ENCODE assay signal across 8 cellular contexts in genomic region chr19:51703655-51704515, GRCh38. TPM values are rescaled to one million over a fixed set of nuclear protein-coding genes. Genes with fewer than 3 reads are reported as not detected.
DNase-seq lines count a peak whose midpoint lies in the region; ATAC-seq, FAIRE-seq and TF ChIP-seq lines count a peak whose summit lies in the region.

No MANE protein-coding gene starts in this region.

- no peaks in the 10 kb centered on the region for H3K79me2 ChIP-seq in H1 (ENCODE audit: control insufficient read depth in 1 of 2, insufficient read depth in 2 of 2, low read length in 2 of 2)

- no peak for TF ChIP-seq RAD21 in H1 (IDR thresholded peaks at IDR 0.05 in 1 of 2, conservative IDR thresholded peaks at IDR 0.05 in 1 of 2; ENCODE audit: low read depth in 2 of 2, low read length in 2 of 2)

- 3% methylated on average over 34 of the region's 71 CpGs; no CpG with 5 or more reads in 1 of the 2 experiments for WGBS in H1 (ENCODE audit: extremely low coverage in 1 of 2, insufficient coverage in 1 of 2, insufficient read length in 1 of 2, insufficient replicate concordance in 2 of 2, low coverage in 1 of 2, low lambda C conversion rate in 2 of 2, missing lambda C conversion rate in 1 of 2), 2 experiments
- WGBS in mesodermal cell (ENCODE audit: insufficient coverage in 2 of 2), 2 experiments, result 5% methylated on average over 50 to 61 of the region's 71 CpGs

- H3K27ac ChIP-seq in H1 (ENCODE audit: low read depth, low read length), result peak overlapping the region; percentile 46; the same call in 1 of the 2 replicates
- H3K27ac ChIP-seq in mesodermal cell (ENCODE audit: low read depth, low read length, severe bottlenecking), result peak overlapping the region; percentile 72

- no peaks in the 10 kb centered on the region for H3K79me1 ChIP-seq in H1 (ENCODE audit: low read depth, low read length)

- FAIRE-seq in H1 (lab: Jason Lieb, UNC), result no peak

- H3K9ac ChIP-seq in H1 (replicated peaks in 1 of 4; ENCODE audit: extremely low read depth in 1 of 4, low read depth in 3 of 4, low read length in 3 of 4), result peak overlapping the region; percentile 46 to 56 (median 50)

- H3K4me3 ChIP-seq in AG10803 (ENCODE audit: low read length), result peak overlapping the region; percentile 87
- H3K4me3 ChIP-seq in H1 (ENCODE audit: extremely low read depth in 1 of 4, insufficient read depth in 2 of 4, low read depth in 3 of 4, low read length in 4 of 4), result peak overlapping the region; percentile 69 to 75 (median 70)
- peak overlapping the region; percentile 42 for H3K4me3 ChIP-seq in mesodermal cell (ENCODE audit: extremely low read depth, insufficient read depth, low read length, poor library complexity, severe bottlenecking)

- no peak overlapping the region for H3K14ac ChIP-seq in H1 (ENCODE audit: insufficient read length)

- H3K4me3 Mint-ChIP-seq in activated CD8-positive, alpha-beta memory T cell treated with anti-CD3 and anti-CD28 coated beads, Interleukin-2, amount 10 ng/mL, durations not matched to agents 7 days and 5 days, result peak overlapping the region; percentile 83

- H3K36me3 ChIP-seq in H1 (ENCODE audit: control insufficient read depth in 2 of 4, insufficient read depth in 4 of 4, low read length in 3 of 4), result no peaks in the 10 kb centered on the region
- peaks cover 77% of the 10 kb centered on the region for H3K36me3 ChIP-seq in mesodermal cell (ENCODE audit: control insufficient read depth, insufficient read depth, low read length)

- no peak overlapping the region for H2AK5ac ChIP-seq in H1 (ENCODE audit: low read depth, low read length)

- DNase-seq in AG10803 (ENCODE audit: low read depth) (peak; percentile 93), H1 (ENCODE audit: low read depth in 1 of 2, low spot score in 2 of 2) (peak; percentile 75 to 97)
- DNase-seq in NK-92 treated with Interleukin-12 subunit alpha and Interleukin-12 subunit beta, amount 100 ng/mL, for 24 hours (lab: John Stamatoyannopoulos, UW), result peak; percentile 94
- DNase-seq in activated CD8-positive, alpha-beta memory T cell treated with anti-CD3 and anti-CD28 coated beads, Interleukin-2, amount 10 ng/mL, durations not matched to agents 7 days and 5 days, result peak; percentile 96
- peak; percentile 93 for DNase-seq in stimulated activated CD8-positive, alpha-beta memory T cell treated with anti-CD3 and anti-CD28 coated beads, Interleukin-15, amount 100 ng/mL, for 1 hour (ENCODE audit: low read depth)

- H4K91ac ChIP-seq in H1 (replicated peaks; ENCODE audit: insufficient read length, low read length), result peak overlapping the region; percentile 91

- H3K9me3 ChIP-seq in H1 (ENCODE audit: insufficient read depth in 2 of 2, low read depth in 1 of 2, low read length in 1 of 2) (no peaks in the 10 kb centered on the region), mesodermal cell (ENCODE audit: control insufficient read depth, low read length) (no peaks in the 10 kb centered on the region)

- TF ChIP-seq CTCF in AG10803 (conservative IDR thresholded peaks at IDR 0.05; ENCODE audit: low read length), result peak; percentile 47
- peak; percentile 12 to 37 (median 34); a peak in 3 of 4 replicates for TF ChIP-seq CTCF in H1 (IDR thresholded peaks at IDR 0.05; ENCODE audit: control extremely low read depth in 1 of 3, insufficient read depth in 1 of 3, low read depth in 1 of 3, low read length in 3 of 3)

- no peak overlapping the region for H3K4ac ChIP-seq in H1 (replicated peaks; ENCODE audit: insufficient read length, low read depth, low read length)

- H2BK5ac ChIP-seq in H1 (ENCODE audit: low read depth, low read length), result peak overlapping the region; percentile 90; the same call in 1 of the 2 replicates

- peak overlapping the region; percentile 90 to 96 for H3K4me2 ChIP-seq in H1 (ENCODE audit: insufficient read depth in 1 of 2, low read depth in 2 of 2, low read length in 2 of 2)

- no peaks in the 10 kb centered on the region for H3K27me3 ChIP-seq in H1 (replicated peaks in 1 of 4; ENCODE audit: control insufficient read depth in 3 of 4, extremely low read depth in 1 of 4, insufficient read depth in 3 of 4, low read length in 3 of 4)

- H2BK20ac ChIP-seq in H1 (ENCODE audit: low read length), result no peak overlapping the region

- peak overlapping the region; percentile 89 for H3K27ac Mint-ChIP-seq in activated CD8-positive, alpha-beta memory T cell treated with anti-CD3 and anti-CD28 coated beads, Interleukin-2, amount 10 ng/mL, durations not matched to agents 7 days and 5 days

- H3K23me2 ChIP-seq in H1 (ENCODE audit: low read depth, low read length), result peaks cover 20% of the 10 kb centered on the region

- no peak overlapping the region for H3K23ac ChIP-seq in H1 (ENCODE audit: insufficient read length)

- peak overlapping the region; percentile 90; the same call in 1 of the 2 replicates for H3K18ac ChIP-seq in H1 (ENCODE audit: extremely low read depth, low read length)

- H2BK15ac ChIP-seq in H1 (ENCODE audit: low read length), result no peak overlapping the region

- TF ChIP-seq EP300 in H1 (IDR thresholded peaks at IDR 0.05; ENCODE audit: borderline replicate concordance in 1 of 2, low read depth in 2 of 2, low read length in 2 of 2), result no peak

- no peaks in the 10 kb centered on the region for H4K20me1 ChIP-seq in H1 (replicated peaks in 1 of 2; ENCODE audit: control insufficient read depth in 1 of 2, insufficient read depth in 2 of 2, low read length in 2 of 2)

- H2AFZ ChIP-seq in H1 (ENCODE audit: low read length), result 0 out of 2 replicates have a peak overlapping the region, but pooled peaks have one; percentile 29

- H3K4me1 ChIP-seq in H1 (replicated peaks in 1 of 4; ENCODE audit: control insufficient read depth in 3 of 4, insufficient read depth in 4 of 4, low read length in 3 of 4) (peaks cover 0 to 11% (median 5%) of the 10 kb centered on the region in 4 experiments; a peak in 6 of 7 replicates), mesodermal cell (ENCODE audit: control insufficient read depth, insufficient read depth, low read length, poor library complexity, severe bottlenecking) (no peaks in the 10 kb centered on the region)

- H3K56ac ChIP-seq in H1 (replicated peaks; ENCODE audit: insufficient read length, low read depth, low read length), result no peak overlapping the region

- peak in 1 of 2 experiments; percentile 84; a peak in 2 of 3 replicates for TF ChIP-seq POLR2A in H1 (IDR thresholded peaks at IDR 0.05; ENCODE audit: control extremely low read depth in 1 of 2, low read depth in 2 of 2, low read length in 2 of 2)

- CTCF ChIA-PET in activated CD8-positive, alpha-beta memory T cell treated with anti-CD3 and anti-CD28 coated beads, Interleukin-2, amount 10 ng/mL, durations not matched to agents 7 days and 5 days (lab: Charles Lee), result interaction anchor here (0.8 to 2.5 kb wide), 8 partner anchors 14 to 282 kb away, joined by 3 to 12 read pairs (median 5); no protein-coding TSS in a partner anchor
- CTCF ChIA-PET in H1 (lab: Charles Lee; ENCODE audit: partially characterized antibody), result interaction anchor here (0.6 to 2.4 kb wide), 12 partner anchors 8 to 74 kb away, joined by 3 to 9 read pairs (median 4); partner anchors contain the start of genes HAS1 and SPACA6

- POLR2A ChIA-PET in H1 (lab: Charles Lee; ENCODE audit: partially characterized antibody), result interaction anchor here (0.9 to 4.0 kb wide), 6 partner anchors 9 to 74 kb away, joined by 3 to 28 read pairs (median 4); no protein-coding TSS in a partner anchor

- H2BK120ac ChIP-seq in H1 (replicated peaks; ENCODE audit: low read depth, low read length), result no peak overlapping the region

- H4K5ac ChIP-seq in H1 (ENCODE audit: insufficient read length, low read depth, low read length), result peak overlapping the region; percentile 85

- peaks cover 15% of the 10 kb centered on the region for H3K36me3 Mint-ChIP-seq in activated CD8-positive, alpha-beta memory T cell treated with anti-CD3 and anti-CD28 coated beads, Interleukin-2, amount 10 ng/mL, durations not matched to agents 7 days and 5 days

- H2BK12ac ChIP-seq in H1 (ENCODE audit: low read depth, low read length), result no peak overlapping the region

- H4K8ac ChIP-seq in H1 (ENCODE audit: extremely low read depth, insufficient read depth, low read length), result no peak overlapping the region; the same call in 1 of the 2 replicates

- peaks cover 15% of the 10 kb centered on the region for H3K4me1 Mint-ChIP-seq in activated CD8-positive, alpha-beta memory T cell treated with anti-CD3 and anti-CD28 coated beads, Interleukin-2, amount 10 ng/mL, durations not matched to agents 7 days and 5 days

- ATAC-seq in GM19025 (IDR thresholded peaks at IDR 0.05; ENCODE audit: low read depth, unreplicated experiment) (peak; percentile 85), HG03342 (IDR thresholded peaks at IDR 0.05; ENCODE audit: unreplicated experiment) (peak; percentile 79)
- peak; percentile 98 for ATAC-seq in activated CD8-positive, alpha-beta memory T cell treated with anti-CD3 and anti-CD28 coated beads, Interleukin-2, amount 10 ng/mL, durations not matched to agents 7 days and 5 days

- H3K9me3 Mint-ChIP-seq in activated CD8-positive, alpha-beta memory T cell treated with anti-CD3 and anti-CD28 coated beads, Interleukin-2, amount 10 ng/mL, durations not matched to agents 7 days and 5 days (ENCODE audit: low read depth), result peaks cover 6% of the 10 kb centered on the region

- H3K27me3 Mint-ChIP-seq in activated CD8-positive, alpha-beta memory T cell treated with anti-CD3 and anti-CD28 coated beads, Interleukin-2, amount 10 ng/mL, durations not matched to agents 7 days and 5 days, result peaks cover 10% of the 10 kb centered on the region

RNA-seq across cellular contexts. Expression of gene SPACA6, which starts 10.8 kb away (rescaled TPM):
- 1 to 10 TPM; 2.3 to 2.6 TPM for total RNA-seq in activated CD8-positive, alpha-beta memory T cell treated with anti-CD3 and anti-CD28 coated beads, Interleukin-2, amount 10 ng/mL, durations not matched to agents 7 days and 5 days
- 4.1 and 7.5 TPM in 2 replicates for total RNA-seq in H1 (2021; fragmentation: NEBNext Ultra II Directional; extraction: Animal tissue kit (Norgen Biotek cat#: 25700))
- polyA plus RNA-seq in H1 (2011; rRNA removed), result 7.1 and 9.7 TPM in 2 replicates
- 8.5 TPM for polyA plus RNA-seq in H1 (2011; cell fraction: cytosol; rRNA removed)
- polyA plus RNA-seq in H1 (2011; cell fraction: nucleus; rRNA removed), result 23.1 TPM
- polyA plus RNA-seq in H1 (2012, experiment 1 of 2), result 6.3 to 8.0 TPM (median 7.3 TPM) in 4 replicates
- 6.1 TPM for polyA plus RNA-seq in H1 (2012, experiment 2 of 2)
- 4.7 TPM for polyA plus RNA-seq in H1 (2013, experiment 1 of 2)
- 4.4 TPM for polyA plus RNA-seq in H1 (2013, experiment 2 of 2)
- polyA minus RNA-seq in H1 (2011; rRNA and poly(A)+ RNA removed), result 1.3 and 2.3 TPM in 2 replicates
- 1.4 TPM for polyA minus RNA-seq in H1 (2011; cell fraction: cytosol; rRNA and poly(A)+ RNA removed)
- 7.4 TPM for polyA minus RNA-seq in H1 (2011; cell fraction: nucleus; rRNA and poly(A)+ RNA removed)
- 14.6 TPM for polyA plus RNA-seq in mesodermal cell (2013, experiment 1 of 2)
- 13.1 TPM for polyA plus RNA-seq in mesodermal cell (2013, experiment 2 of 2)

RNA-seq across cellular contexts. Expression of gene HAS1, which starts 19.9 kb away (rescaled TPM):
- total RNA-seq in activated CD8-positive, alpha-beta memory T cell treated with anti-CD3 and anti-CD28 coated beads, Interleukin-2, amount 10 ng/mL, durations not matched to agents 7 days and 5 days, result not detected
- total RNA-seq in H1 (2021; fragmentation: NEBNext Ultra II Directional; extraction: Animal tissue kit (Norgen Biotek cat#: 25700)), result 0.19 TPM in 1 of 2 replicates, not detected in the other
- polyA plus RNA-seq in H1 (2011; rRNA removed), result 1.5 and 1.9 TPM in 2 replicates
- 1.2 TPM for polyA plus RNA-seq in H1 (2011; cell fraction: cytosol; rRNA removed)
- 1.6 TPM for polyA plus RNA-seq in H1 (2011; cell fraction: nucleus; rRNA removed)
- polyA plus RNA-seq in H1 (2012, experiment 1 of 2), result 0.76 to 1.2 TPM (median 1.00 TPM) in 4 replicates
- polyA plus RNA-seq in H1 (2012, experiment 2 of 2), result 1.2 TPM
- polyA plus RNA-seq in H1 (2013, experiment 1 of 2), result 0.51 TPM
- polyA plus RNA-seq in H1 (2013, experiment 2 of 2), result 0.28 TPM
- 0.19 and 0.32 TPM in 2 replicates for polyA minus RNA-seq in H1 (2011; rRNA and poly(A)+ RNA removed)
- polyA minus RNA-seq in H1 (2011; cell fraction: cytosol; rRNA and poly(A)+ RNA removed), result not detected
- polyA minus RNA-seq in H1 (2011; cell fraction: nucleus; rRNA and poly(A)+ RNA removed), result 1.5 TPM
- polyA plus RNA-seq in mesodermal cell (2013, experiment 1 of 2), result not detected
- polyA plus RNA-seq in mesodermal cell (2013, experiment 2 of 2), result not detected

RNA-seq across cellular contexts. Expression of gene FPR1, which starts 47.8 kb away (rescaled TPM):
- not detected for total RNA-seq in activated CD8-positive, alpha-beta memory T cell treated with anti-CD3 and anti-CD28 coated beads, Interleukin-2, amount 10 ng/mL, durations not matched to agents 7 days and 5 days
- not detected in 2 replicates for total RNA-seq in H1 (2021; fragmentation: NEBNext Ultra II Directional; extraction: Animal tissue kit (Norgen Biotek cat#: 25700))
- 0.11 TPM in 1 of 2 replicates, not detected in the other for polyA plus RNA-seq in H1 (2011; rRNA removed)
- polyA plus RNA-seq in H1 (2011; cell fraction: cytosol; rRNA removed), result not detected
- not detected for polyA plus RNA-seq in H1 (2011; cell fraction: nucleus; rRNA removed)
- polyA plus RNA-seq in H1 (2012, experiment 1 of 2), result not detected in 4 replicates
- not detected for polyA plus RNA-seq in H1 (2012, experiment 2 of 2)
- polyA plus RNA-seq in H1 (2013, experiment 1 of 2), result not detected
- not detected for polyA plus RNA-seq in H1 (2013, experiment 2 of 2)
- not detected in 2 replicates for polyA minus RNA-seq in H1 (2011; rRNA and poly(A)+ RNA removed)
- not detected for polyA minus RNA-seq in H1 (2011; cell fraction: cytosol; rRNA and poly(A)+ RNA removed)
- not detected for polyA minus RNA-seq in H1 (2011; cell fraction: nucleus; rRNA and poly(A)+ RNA removed)
- polyA plus RNA-seq in mesodermal cell (2013, experiment 1 of 2), result not detected
- not detected for polyA plus RNA-seq in mesodermal cell (2013, experiment 2 of 2)

RNA-seq across cellular contexts. Expression of gene FPR2, which starts 57.1 kb away (rescaled TPM):
- total RNA-seq in activated CD8-positive, alpha-beta memory T cell treated with anti-CD3 and anti-CD28 coated beads, Interleukin-2, amount 10 ng/mL, durations not matched to agents 7 days and 5 days, result not detected
- not detected in 2 replicates for total RNA-seq in H1 (2021; fragmentation: NEBNext Ultra II Directional; extraction: Animal tissue kit (Norgen Biotek cat#: 25700))
- 0.05 and 0.17 TPM in 2 replicates for polyA plus RNA-seq in H1 (2011; rRNA removed)
- polyA plus RNA-seq in H1 (2011; cell fraction: cytosol; rRNA removed), result 0.10 TPM
- 0.26 TPM for polyA plus RNA-seq in H1 (2011; cell fraction: nucleus; rRNA removed)
- polyA plus RNA-seq in H1 (2012, experiment 1 of 2), result 0.24 to 0.52 TPM in 2 of 4 replicates, not detected in the others
- not detected for polyA plus RNA-seq in H1 (2012, experiment 2 of 2)
- 0.49 TPM for polyA plus RNA-seq in H1 (2013, experiment 1 of 2)
- 0.53 TPM for polyA plus RNA-seq in H1 (2013, experiment 2 of 2)
- polyA minus RNA-seq in H1 (2011; rRNA and poly(A)+ RNA removed), result 0.63 and 0.71 TPM in 2 replicates
- not detected for polyA minus RNA-seq in H1 (2011; cell fraction: cytosol; rRNA and poly(A)+ RNA removed)
- polyA minus RNA-seq in H1 (2011; cell fraction: nucleus; rRNA and poly(A)+ RNA removed), result not detected
- not detected for polyA plus RNA-seq in mesodermal cell (2013, experiment 1 of 2)
- not detected for polyA plus RNA-seq in mesodermal cell (2013, experiment 2 of 2)

RNA-seq across cellular contexts. Expression of gene SIGLEC14, which starts 57.3 kb away (rescaled TPM):
- under 1 TPM in 1 of 2 experiments, not detected in 1; 0.91 TPM for total RNA-seq in activated CD8-positive, alpha-beta memory T cell treated with anti-CD3 and anti-CD28 coated beads, Interleukin-2, amount 10 ng/mL, durations not matched to agents 7 days and 5 days
- total RNA-seq in H1 (2021; fragmentation: NEBNext Ultra II Directional; extraction: Animal tissue kit (Norgen Biotek cat#: 25700)), result not detected in 2 replicates
- polyA plus RNA-seq in H1 (2011; rRNA removed), result not detected in 2 replicates
- polyA plus RNA-seq in H1 (2011; cell fraction: cytosol; rRNA removed), result not detected
- not detected for polyA plus RNA-seq in H1 (2011; cell fraction: nucleus; rRNA removed)
- 0.08 TPM in 1 of 4 replicates, not detected in the others for polyA plus RNA-seq in H1 (2012, experiment 1 of 2)
- not detected for polyA plus RNA-seq in H1 (2012, experiment 2 of 2)
- polyA plus RNA-seq in H1 (2013, experiment 1 of 2), result not detected
- 0.04 TPM for polyA plus RNA-seq in H1 (2013, experiment 2 of 2)
- polyA minus RNA-seq in H1 (2011; rRNA and poly(A)+ RNA removed), result not detected in 2 replicates
- polyA minus RNA-seq in H1 (2011; cell fraction: cytosol; rRNA and poly(A)+ RNA removed), result not detected
- polyA minus RNA-seq in H1 (2011; cell fraction: nucleus; rRNA and poly(A)+ RNA removed), result not detected
- polyA plus RNA-seq in mesodermal cell (2013, experiment 1 of 2), result not detected
- polyA plus RNA-seq in mesodermal cell (2013, experiment 2 of 2), result not detected

Comparison
In these comparisons a context has a peak if more than half of its experiments do, and no peak if none do; other contexts are left out.
1. Peak in every context shown above with its lines: DNase-seq, ATAC-seq, H3K4me3 ChIP-seq and H3K27ac ChIP-seq.